ENCODE assay signal across 2 cellular contexts in the genomic region with DNA sequence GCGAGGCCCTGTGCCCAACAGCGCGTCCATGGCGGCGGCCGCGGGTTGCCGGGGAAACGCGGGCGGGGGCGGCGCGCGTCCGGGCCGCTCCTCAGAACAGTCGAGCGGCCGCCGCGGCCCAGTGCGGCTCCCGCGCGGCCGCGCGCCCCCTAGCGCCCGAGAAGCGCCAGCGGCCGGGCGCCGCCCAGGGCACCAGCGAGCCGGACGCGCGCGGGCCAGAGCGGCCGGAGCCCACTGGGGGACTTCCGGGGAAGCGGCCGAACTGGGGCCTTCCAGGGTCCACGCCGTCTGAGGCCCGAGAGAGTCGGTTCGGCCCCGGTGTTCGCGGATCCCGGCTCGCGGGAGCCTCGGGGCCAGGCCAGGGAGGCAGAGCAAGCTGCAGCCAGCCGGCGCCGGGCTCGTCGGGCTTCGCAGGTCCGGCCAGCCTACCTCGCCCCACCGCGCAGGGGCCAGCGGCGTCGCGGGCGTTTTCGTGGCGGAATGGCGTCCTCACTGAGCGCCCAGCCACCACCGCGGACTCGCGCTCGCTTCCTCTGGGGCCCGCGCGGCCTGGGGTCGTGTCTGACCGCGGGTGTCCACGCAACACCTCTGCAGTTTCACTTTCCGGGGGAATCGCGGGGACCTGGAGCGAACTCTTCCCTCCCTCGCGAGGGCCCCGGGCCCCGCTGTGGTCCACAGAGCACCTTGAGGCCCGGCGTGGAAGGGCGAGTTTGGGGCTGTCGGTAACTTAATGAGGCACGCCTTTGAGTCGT.
TF ChIP-seq lines count a peak whose summit lies in the region.

DENND6B (minus strand) TSS at position 54 of the 752 bp plus-strand sequence; CDS start at position 30, 24 bp downstream.

TF ChIP-seq in HCT116, 20 proteins besides CTCF, POLR2A, EP300 and RAD21:
- TF ChIP-seq JUND (IDR thresholded peaks at IDR 0.05) (no peak), EGR1 (IDR thresholded peaks at IDR 0.05; ENCODE audit: low read depth) (peak; percentile 75), POLR2AphosphoS5 (IDR thresholded peaks at IDR 0.05; ENCODE audit: low read depth, low read length) (peak; percentile 79), YY1 (IDR thresholded peaks at IDR 0.05; ENCODE audit: extremely low read depth, insufficient replicate concordance, low read depth, low read length) (peak; percentile 63), ZFX (IDR thresholded peaks at IDR 0.05) (peak; percentile 99)
- TF ChIP-seq, protein P1, sequence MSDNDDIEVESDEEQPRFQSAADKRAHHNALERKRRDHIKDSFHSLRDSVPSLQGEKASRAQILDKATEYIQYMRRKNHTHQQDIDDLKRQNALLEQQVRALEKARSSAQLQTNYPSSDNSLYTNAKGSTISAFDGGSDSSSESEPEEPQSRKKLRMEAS (IDR thresholded peaks at IDR 0.05) = peak; percentile 57
- TF ChIP-seq, protein P2, sequence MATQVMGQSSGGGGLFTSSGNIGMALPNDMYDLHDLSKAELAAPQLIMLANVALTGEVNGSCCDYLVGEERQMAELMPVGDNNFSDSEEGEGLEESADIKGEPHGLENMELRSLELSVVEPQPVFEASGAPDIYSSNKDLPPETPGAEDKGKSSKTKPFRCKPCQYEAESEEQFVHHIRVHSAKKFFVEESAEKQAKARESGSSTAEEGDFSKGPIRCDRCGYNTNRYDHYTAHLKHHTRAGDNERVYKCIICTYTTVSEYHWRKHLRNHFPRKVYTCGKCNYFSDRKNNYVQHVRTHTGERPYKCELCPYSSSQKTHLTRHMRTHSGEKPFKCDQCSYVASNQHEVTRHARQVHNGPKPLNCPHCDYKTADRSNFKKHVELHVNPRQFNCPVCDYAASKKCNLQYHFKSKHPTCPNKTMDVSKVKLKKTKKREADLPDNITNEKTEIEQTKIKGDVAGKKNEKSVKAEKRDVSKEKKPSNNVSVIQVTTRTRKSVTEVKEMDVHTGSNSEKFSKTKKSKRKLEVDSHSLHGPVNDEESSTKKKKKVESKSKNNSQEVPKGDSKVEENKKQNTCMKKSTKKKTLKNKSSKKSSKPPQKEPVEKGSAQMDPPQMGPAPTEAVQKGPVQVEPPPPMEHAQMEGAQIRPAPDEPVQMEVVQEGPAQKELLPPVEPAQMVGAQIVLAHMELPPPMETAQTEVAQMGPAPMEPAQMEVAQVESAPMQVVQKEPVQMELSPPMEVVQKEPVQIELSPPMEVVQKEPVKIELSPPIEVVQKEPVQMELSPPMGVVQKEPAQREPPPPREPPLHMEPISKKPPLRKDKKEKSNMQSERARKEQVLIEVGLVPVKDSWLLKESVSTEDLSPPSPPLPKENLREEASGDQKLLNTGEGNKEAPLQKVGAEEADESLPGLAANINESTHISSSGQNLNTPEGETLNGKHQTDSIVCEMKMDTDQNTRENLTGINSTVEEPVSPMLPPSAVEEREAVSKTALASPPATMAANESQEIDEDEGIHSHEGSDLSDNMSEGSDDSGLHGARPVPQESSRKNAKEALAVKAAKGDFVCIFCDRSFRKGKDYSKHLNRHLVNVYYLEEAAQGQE (IDR thresholded peaks at IDR 0.05; ENCODE audit: low read depth) = no peak

TF ChIP-seq in GM12878, 131 proteins besides CTCF, POLR2A, EP300 and RAD21 (continues in another document):
- TF ChIP-seq, protein P3, sequence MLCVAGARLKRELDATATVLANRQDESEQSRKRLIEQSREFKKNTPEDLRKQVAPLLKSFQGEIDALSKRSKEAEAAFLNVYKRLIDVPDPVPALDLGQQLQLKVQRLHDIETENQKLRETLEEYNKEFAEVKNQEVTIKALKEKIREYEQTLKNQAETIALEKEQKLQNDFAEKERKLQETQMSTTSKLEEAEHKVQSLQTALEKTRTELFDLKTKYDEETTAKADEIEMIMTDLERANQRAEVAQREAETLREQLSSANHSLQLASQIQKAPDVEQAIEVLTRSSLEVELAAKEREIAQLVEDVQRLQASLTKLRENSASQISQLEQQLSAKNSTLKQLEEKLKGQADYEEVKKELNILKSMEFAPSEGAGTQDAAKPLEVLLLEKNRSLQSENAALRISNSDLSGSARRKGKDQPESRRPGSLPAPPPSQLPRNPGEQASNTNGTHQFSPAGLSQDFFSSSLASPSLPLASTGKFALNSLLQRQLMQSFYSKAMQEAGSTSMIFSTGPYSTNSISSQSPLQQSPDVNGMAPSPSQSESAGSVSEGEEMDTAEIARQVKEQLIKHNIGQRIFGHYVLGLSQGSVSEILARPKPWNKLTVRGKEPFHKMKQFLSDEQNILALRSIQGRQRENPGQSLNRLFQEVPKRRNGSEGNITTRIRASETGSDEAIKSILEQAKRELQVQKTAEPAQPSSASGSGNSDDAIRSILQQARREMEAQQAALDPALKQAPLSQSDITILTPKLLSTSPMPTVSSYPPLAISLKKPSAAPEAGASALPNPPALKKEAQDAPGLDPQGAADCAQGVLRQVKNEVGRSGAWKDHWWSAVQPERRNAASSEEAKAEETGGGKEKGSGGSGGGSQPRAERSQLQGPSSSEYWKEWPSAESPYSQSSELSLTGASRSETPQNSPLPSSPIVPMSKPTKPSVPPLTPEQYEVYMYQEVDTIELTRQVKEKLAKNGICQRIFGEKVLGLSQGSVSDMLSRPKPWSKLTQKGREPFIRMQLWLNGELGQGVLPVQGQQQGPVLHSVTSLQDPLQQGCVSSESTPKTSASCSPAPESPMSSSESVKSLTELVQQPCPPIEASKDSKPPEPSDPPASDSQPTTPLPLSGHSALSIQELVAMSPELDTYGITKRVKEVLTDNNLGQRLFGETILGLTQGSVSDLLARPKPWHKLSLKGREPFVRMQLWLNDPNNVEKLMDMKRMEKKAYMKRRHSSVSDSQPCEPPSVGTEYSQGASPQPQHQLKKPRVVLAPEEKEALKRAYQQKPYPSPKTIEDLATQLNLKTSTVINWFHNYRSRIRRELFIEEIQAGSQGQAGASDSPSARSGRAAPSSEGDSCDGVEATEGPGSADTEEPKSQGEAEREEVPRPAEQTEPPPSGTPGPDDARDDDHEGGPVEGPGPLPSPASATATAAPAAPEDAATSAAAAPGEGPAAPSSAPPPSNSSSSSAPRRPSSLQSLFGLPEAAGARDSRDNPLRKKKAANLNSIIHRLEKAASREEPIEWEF (IDR thresholded peaks at IDR 0.05; ENCODE audit: insufficient replicate concordance, low read depth, low read length) = no peak
- TF ChIP-seq NR2F1 (conservative IDR thresholded peaks at IDR 0.05) = peak; percentile 80; the same call in 1 of the 2 replicates
- peak; percentile 45; the same call in 1 of the 3 replicates for TF ChIP-seq POU2F2 (IDR thresholded peaks at IDR 0.05; ENCODE audit: borderline replicate concordance, low read depth, low read length)
- peak; percentile 79; the same call in 1 of the 2 replicates for TF ChIP-seq RB1 (IDR thresholded peaks at IDR 0.05; ENCODE audit: borderline replicate concordance)
- TF ChIP-seq IRF4 (IDR thresholded peaks at IDR 0.05; ENCODE audit: low read depth, low read length) = no peak
- no peak for TF ChIP-seq NR2C2 (IDR thresholded peaks at IDR 0.05; ENCODE audit: borderline replicate concordance, control insufficient read depth, insufficient read length, low read depth)
- no peak for TF ChIP-seq NFIC (IDR thresholded peaks at IDR 0.05; ENCODE audit: low read depth, low read length)
- TF ChIP-seq SMC3 (IDR thresholded peaks at IDR 0.05; ENCODE audit: borderline replicate concordance, low read length) = peak; percentile 28; the same call in 1 of the 2 replicates
- TF ChIP-seq BHLHE40 (IDR thresholded peaks at IDR 0.05; ENCODE audit: borderline replicate concordance in 1 of 2, low read depth in 2 of 2, low read length in 1 of 2) = peak in 1 of 2 experiments; percentile 59; a peak in 2 of 4 replicates
- peak; percentile 92 for TF ChIP-seq LARP7 (IDR thresholded peaks at IDR 0.05)
- TF ChIP-seq, protein P4, sequence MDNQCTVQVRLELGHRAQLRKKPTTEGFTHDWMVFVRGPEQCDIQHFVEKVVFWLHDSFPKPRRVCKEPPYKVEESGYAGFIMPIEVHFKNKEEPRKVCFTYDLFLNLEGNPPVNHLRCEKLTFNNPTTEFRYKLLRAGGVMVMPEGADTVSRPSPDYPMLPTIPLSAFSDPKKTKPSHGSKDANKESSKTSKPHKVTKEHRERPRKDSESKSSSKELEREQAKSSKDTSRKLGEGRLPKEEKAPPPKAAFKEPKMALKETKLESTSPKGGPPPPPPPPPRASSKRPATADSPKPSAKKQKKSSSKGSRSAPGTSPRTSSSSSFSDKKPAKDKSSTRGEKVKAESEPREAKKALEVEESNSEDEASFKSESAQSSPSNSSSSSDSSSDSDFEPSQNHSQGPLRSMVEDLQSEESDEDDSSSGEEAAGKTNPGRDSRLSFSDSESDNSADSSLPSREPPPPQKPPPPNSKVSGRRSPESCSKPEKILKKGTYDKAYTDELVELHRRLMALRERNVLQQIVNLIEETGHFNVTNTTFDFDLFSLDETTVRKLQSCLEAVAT (IDR thresholded peaks at IDR 0.05) = no peak
- TF ChIP-seq HDAC6 (IDR thresholded peaks at IDR 0.05; ENCODE audit: unreplicated experiment) = no peak
- peak; percentile 66 for TF ChIP-seq TCF3 (IDR thresholded peaks at IDR 0.05; ENCODE audit: borderline replicate concordance, insufficient read depth, low read depth, low read length)
- no peak for TF ChIP-seq RFX5 (IDR thresholded peaks at IDR 0.05; ENCODE audit: low read depth, low read length)
- no peak for TF ChIP-seq ZNF274 (IDR thresholded peaks at IDR 0.05; ENCODE audit: insufficient read depth, insufficient read length)
- peak in 1 of 2 experiments; percentile 96; a peak in 2 of 3 replicates for TF ChIP-seq EGR1 (IDR thresholded peaks at IDR 0.05; ENCODE audit: borderline replicate concordance in 1 of 2, low read depth in 2 of 2, low read length in 2 of 2)
- TF ChIP-seq SIN3A (IDR thresholded peaks at IDR 0.05; ENCODE audit: low read depth, low read length) = peak; percentile 29; the same call in 1 of the 2 replicates
- 0 out of 2 replicates have a peak, but pooled peaks have one; percentile 22 for TF ChIP-seq TBL1XR1 (IDR thresholded peaks at IDR 0.05; ENCODE audit: low read depth, low read length)
- TF ChIP-seq SRF (IDR thresholded peaks at IDR 0.05; ENCODE audit: low read depth in 2 of 2, low read length in 2 of 2) = 0 out of 4 replicates have a peak, but pooled peaks of 1 of the 2 experiments have one; percentile 51
- TF ChIP-seq YY1 (IDR thresholded peaks at IDR 0.05; ENCODE audit: low read depth, low read length) = peak; percentile 90
- TF ChIP-seq, protein P5, sequence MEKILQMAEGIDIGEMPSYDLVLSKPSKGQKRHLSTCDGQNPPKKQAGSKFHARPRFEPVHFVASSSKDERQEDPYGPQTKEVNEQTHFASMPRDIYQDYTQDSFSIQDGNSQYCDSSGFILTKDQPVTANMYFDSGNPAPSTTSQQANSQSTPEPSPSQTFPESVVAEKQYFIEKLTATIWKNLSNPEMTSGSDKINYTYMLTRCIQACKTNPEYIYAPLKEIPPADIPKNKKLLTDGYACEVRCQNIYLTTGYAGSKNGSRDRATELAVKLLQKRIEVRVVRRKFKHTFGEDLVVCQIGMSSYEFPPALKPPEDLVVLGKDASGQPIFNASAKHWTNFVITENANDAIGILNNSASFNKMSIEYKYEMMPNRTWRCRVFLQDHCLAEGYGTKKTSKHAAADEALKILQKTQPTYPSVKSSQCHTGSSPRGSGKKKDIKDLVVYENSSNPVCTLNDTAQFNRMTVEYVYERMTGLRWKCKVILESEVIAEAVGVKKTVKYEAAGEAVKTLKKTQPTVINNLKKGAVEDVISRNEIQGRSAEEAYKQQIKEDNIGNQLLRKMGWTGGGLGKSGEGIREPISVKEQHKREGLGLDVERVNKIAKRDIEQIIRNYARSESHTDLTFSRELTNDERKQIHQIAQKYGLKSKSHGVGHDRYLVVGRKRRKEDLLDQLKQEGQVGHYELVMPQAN (conservative IDR thresholded peaks at IDR 0.05) = peak; percentile 62
- no peak for TF ChIP-seq CEBPB (IDR thresholded peaks at IDR 0.05; ENCODE audit: borderline replicate concordance in 1 of 2, low read depth in 2 of 2, low read length in 2 of 2)
- no peak for TF ChIP-seq SREBF1 (IDR thresholded peaks at IDR 0.05; ENCODE audit: low read length)
- peak; percentile 67 for TF ChIP-seq ELK1 (IDR thresholded peaks at IDR 0.05; ENCODE audit: low read depth, low read length)
- TF ChIP-seq CREM (IDR thresholded peaks at IDR 0.05; ENCODE audit: low read depth) = peak; percentile 59; the same call in 1 of the 2 replicates
- peak; percentile 83 for TF ChIP-seq DPF2 (IDR thresholded peaks at IDR 0.05)
- peak; percentile 52; the same call in 1 of the 2 replicates for TF ChIP-seq HCFC1 (IDR thresholded peaks at IDR 0.05; ENCODE audit: low read length)
- TF ChIP-seq RBBP5 (conservative IDR thresholded peaks at IDR 0.05) = no peak
- no peak for TF ChIP-seq MYC (IDR thresholded peaks at IDR 0.05; ENCODE audit: insufficient read depth, insufficient read length, insufficient replicate concordance, low read length, severe bottlenecking)
- TF ChIP-seq SUZ12 (IDR thresholded peaks at IDR 0.05; ENCODE audit: unreplicated experiment) = no peak
- TF ChIP-seq IKZF1 (conservative IDR thresholded peaks at IDR 0.05) = peak; percentile 92
- TF ChIP-seq, protein P6, sequence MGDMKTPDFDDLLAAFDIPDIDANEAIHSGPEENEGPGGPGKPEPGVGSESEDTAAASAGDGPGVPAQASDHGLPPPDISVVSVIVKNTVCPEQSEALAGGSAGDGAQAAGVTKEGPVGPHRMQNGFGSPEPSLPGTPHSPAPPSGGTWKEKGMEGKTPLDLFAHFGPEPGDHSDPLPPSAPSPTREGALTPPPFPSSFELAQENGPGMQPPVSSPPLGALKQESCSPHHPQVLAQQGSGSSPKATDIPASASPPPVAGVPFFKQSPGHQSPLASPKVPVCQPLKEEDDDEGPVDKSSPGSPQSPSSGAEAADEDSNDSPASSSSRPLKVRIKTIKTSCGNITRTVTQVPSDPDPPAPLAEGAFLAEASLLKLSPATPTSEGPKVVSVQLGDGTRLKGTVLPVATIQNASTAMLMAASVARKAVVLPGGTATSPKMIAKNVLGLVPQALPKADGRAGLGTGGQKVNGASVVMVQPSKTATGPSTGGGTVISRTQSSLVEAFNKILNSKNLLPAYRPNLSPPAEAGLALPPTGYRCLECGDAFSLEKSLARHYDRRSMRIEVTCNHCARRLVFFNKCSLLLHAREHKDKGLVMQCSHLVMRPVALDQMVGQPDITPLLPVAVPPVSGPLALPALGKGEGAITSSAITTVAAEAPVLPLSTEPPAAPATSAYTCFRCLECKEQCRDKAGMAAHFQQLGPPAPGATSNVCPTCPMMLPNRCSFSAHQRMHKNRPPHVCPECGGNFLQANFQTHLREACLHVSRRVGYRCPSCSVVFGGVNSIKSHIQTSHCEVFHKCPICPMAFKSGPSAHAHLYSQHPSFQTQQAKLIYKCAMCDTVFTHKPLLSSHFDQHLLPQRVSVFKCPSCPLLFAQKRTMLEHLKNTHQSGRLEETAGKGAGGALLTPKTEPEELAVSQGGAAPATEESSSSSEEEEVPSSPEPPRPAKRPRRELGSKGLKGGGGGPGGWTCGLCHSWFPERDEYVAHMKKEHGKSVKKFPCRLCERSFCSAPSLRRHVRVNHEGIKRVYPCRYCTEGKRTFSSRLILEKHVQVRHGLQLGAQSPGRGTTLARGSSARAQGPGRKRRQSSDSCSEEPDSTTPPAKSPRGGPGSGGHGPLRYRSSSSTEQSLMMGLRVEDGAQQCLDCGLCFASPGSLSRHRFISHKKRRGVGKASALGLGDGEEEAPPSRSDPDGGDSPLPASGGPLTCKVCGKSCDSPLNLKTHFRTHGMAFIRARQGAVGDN (IDR thresholded peaks at IDR 0.05) = peak; percentile 82; the same call in 1 of the 2 replicates
- no peak for TF ChIP-seq MEF2B (IDR thresholded peaks at IDR 0.05; ENCODE audit: partially characterized antibody, poor library complexity, severe bottlenecking)
- TF ChIP-seq IKZF2 (IDR thresholded peaks at IDR 0.05) = peak in 1 of 2 experiments; percentile 19; a peak in 1 of 4 replicates
